34 cellular contexts compared by ENCODE assay signal in the genomic region with DNA sequence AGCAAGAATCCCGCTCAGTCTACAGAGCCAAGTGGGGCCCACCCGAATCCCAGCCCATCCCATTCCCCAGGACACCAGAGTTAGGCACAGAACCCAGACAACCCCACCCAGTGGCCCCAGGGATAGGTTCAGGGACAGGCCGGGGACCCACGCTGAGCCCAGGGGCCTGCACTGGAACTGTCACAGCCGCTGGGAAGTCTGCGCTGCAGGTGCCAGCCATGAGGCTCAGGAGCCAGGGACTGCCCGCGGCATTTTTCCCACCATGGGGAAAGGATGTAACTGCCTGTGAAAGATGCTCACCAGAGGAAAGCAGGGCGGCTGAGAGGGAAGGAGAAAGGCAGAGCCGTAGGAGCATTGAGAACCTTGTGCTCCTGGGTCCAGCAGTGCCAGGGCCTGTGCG.
"Had no signal": no experiment of that assay in that cellular context is flagged by ENCODE, and none has a peak within 500 bp of the region (broad histone marks: within the 10 kb centered on the region; RNA-seq: fewer than 3 reads in every experiment).

No MANE protein-coding gene starts in this region.

- H3K4me3 ChIP-seq: coronary artery, dorsolateral prefrontal cortex, esophagus muscularis mucosa, gastrocnemius medialis had no signal

- H3K9me3 ChIP-seq: esophagus muscularis mucosa, gastrocnemius medialis had no signal

- DNase-seq: activated B cell treated with CpG ODN at 0.5 μM for 24 hours; activated CD4-positive, alpha-beta T cell treated with anti-CD3 and anti-CD28 coated beads for 48 hours; activated CD4-positive, alpha-beta T cell treated with anti-CD3 and anti-CD28 coated beads, Interleukin-2, amount 50 U/mL, for 1 hour; activated CD4-positive, alpha-beta T cell treated with anti-CD3 and anti-CD28 coated beads, Interleukin-2, amount 50 U/mL, for 48 hours; activated CD8-positive, alpha-beta memory T cell treated with anti-CD3 and anti-CD28 coated beads, Interleukin-2, amount 10 ng/mL, durations not matched to agents 7 days and 5 days; activated CD8-positive, alpha-beta memory T cell treated with anti-CD3 and anti-CD28 coated beads, Interleukin-2, amount 50 U/mL, for 4 hours; activated CD8-positive, alpha-beta T cell treated with anti-CD3 and anti-CD28 coated beads for 36 hours; activated gamma-delta T cell treated with Interleukin-2 at 50 U/mL for 16 hours; activated naive CD4-positive, alpha-beta T cell treated with anti-CD3 and anti-CD28 coated beads, Interleukin-2, amount 50 U/mL, for 16 hours; activated naive CD4-positive, alpha-beta T cell treated with Interleukin-2 at 50 U/mL for 16 hours; activated T-cell treated with anti-CD3 and anti-CD28 coated beads, Interleukin-2, amount 50 U/mL, for 1 hour; activated T-cell treated with anti-CD3 and anti-CD28 coated beads, Interleukin-2, amount 50 U/mL, for 48 hours; amniotic stem cell; anterior cingulate cortex; brain microvascular endothelial cell; dorsolateral prefrontal cortex; effector CD4-positive, alpha-beta T cell; effector memory CD8-positive, alpha-beta T cell; erythroblast; foreskin keratinocyte; gastrocnemius medialis; glutamatergic neuron; SW 1271; T-cell; T1000; WERI-Rb-1 had no signal

- H3K36me3 ChIP-seq: gastrocnemius medialis, WERI-Rb-1 had no signal

- H3K27ac Mint-ChIP-seq: activated B cell treated with CpG ODN at 0.5 μM for 24 hours; activated CD8-positive, alpha-beta memory T cell treated with anti-CD3 and anti-CD28 coated beads, Interleukin-2, amount 10 ng/mL, durations not matched to agents 7 days and 5 days; activated CD8-positive, alpha-beta T cell treated with anti-CD3 and anti-CD28 coated beads for 36 hours; activated naive CD8-positive, alpha-beta T cell; activated T-helper 1 cell treated with anti-CD3 and anti-CD28 coated beads, Interleukin-12 subunit alpha, Interleukin-12 subunit beta, Interleukin-2, Interleukin-4 antibody, amounts not matched to agents 30 ng/mL and 10 ng/mL and 1 ng/mL, durations not matched to agents 14 hours and 24 hours and 36 hours; activated T-helper 2 cell treated with anti-CD3 and anti-CD28 coated beads, Interferon-gamma antibody, Interleukin-2, Interleukin-4, amounts not matched to agents 10 μg/mL and 5 μg/mL and 100 μg/mL, durations not matched to agents 14 hours and 24 hours and 36 hours; dendritic cell treated with granulocyte-macrophage colony-stimulating factor and Interleukin-4, amounts not matched to agents 40 ng/mL and 50 ng/mL, for 4 days; effector memory CD8-positive, alpha-beta T cell; T-cell; T-helper 1 cell treated with Interleukin-12 subunit alpha and Interleukin-12 subunit beta and Interleukin-4 antibody, amounts not matched to agents 30 μg/mL and 1 μg/mL, for 36 hours had no signal

- H3K4me3 Mint-ChIP-seq: activated B cell treated with CpG ODN at 0.5 μM for 24 hours; activated CD8-positive, alpha-beta memory T cell treated with anti-CD3 and anti-CD28 coated beads, Interleukin-2, amount 10 ng/mL, durations not matched to agents 7 days and 5 days; activated CD8-positive, alpha-beta T cell treated with anti-CD3 and anti-CD28 coated beads for 36 hours; activated naive CD8-positive, alpha-beta T cell; activated T-helper 1 cell treated with anti-CD3 and anti-CD28 coated beads, Interleukin-12 subunit alpha, Interleukin-12 subunit beta, Interleukin-2, Interleukin-4 antibody, amounts not matched to agents 30 ng/mL and 10 ng/mL and 1 ng/mL, durations not matched to agents 14 hours and 24 hours and 36 hours; central memory CD8-positive, alpha-beta T cell; dendritic cell treated with granulocyte-macrophage colony-stimulating factor and Interleukin-4, amounts not matched to agents 40 ng/mL and 50 ng/mL, for 4 days; effector memory CD8-positive, alpha-beta T cell; T-cell; T-helper 1 cell treated with Interleukin-12 subunit alpha and Interleukin-12 subunit beta and Interleukin-4 antibody, amounts not matched to agents 30 μg/mL and 1 μg/mL, for 36 hours had no signal

- H3K27me3 ChIP-seq: brain microvascular endothelial cell, esophagus muscularis mucosa, foreskin keratinocyte, gastrocnemius medialis had no signal

- H3K27me3 Mint-ChIP-seq: activated B cell treated with CpG ODN at 0.5 μM for 24 hours; activated CD8-positive, alpha-beta memory T cell treated with anti-CD3 and anti-CD28 coated beads, Interleukin-2, amount 10 ng/mL, durations not matched to agents 7 days and 5 days; activated naive CD8-positive, alpha-beta T cell; dendritic cell treated with granulocyte-macrophage colony-stimulating factor and Interleukin-4, amounts not matched to agents 40 ng/mL and 50 ng/mL, for 4 days had no signal

- H3K36me3 Mint-ChIP-seq: activated CD8-positive, alpha-beta memory T cell treated with anti-CD3 and anti-CD28 coated beads, Interleukin-2, amount 10 ng/mL, durations not matched to agents 7 days and 5 days; activated naive CD8-positive, alpha-beta T cell; T-cell had no signal

- H3K9me3 Mint-ChIP-seq: activated B cell treated with CpG ODN at 0.5 μM for 24 hours; activated CD8-positive, alpha-beta T cell treated with anti-CD3 and anti-CD28 coated beads for 36 hours; activated T-helper 1 cell treated with anti-CD3 and anti-CD28 coated beads, Interleukin-12 subunit alpha, Interleukin-12 subunit beta, Interleukin-2, Interleukin-4 antibody, amounts not matched to agents 30 ng/mL and 10 ng/mL and 1 ng/mL, durations not matched to agents 14 hours and 24 hours and 36 hours; activated T-helper 2 cell treated with anti-CD3 and anti-CD28 coated beads, Interferon-gamma antibody, Interleukin-2, Interleukin-4, amounts not matched to agents 10 μg/mL and 5 μg/mL and 100 μg/mL, durations not matched to agents 14 hours and 24 hours and 36 hours; central memory CD8-positive, alpha-beta T cell; dendritic cell treated with granulocyte-macrophage colony-stimulating factor and Interleukin-4, amounts not matched to agents 40 ng/mL and 50 ng/mL, for 4 days; effector memory CD8-positive, alpha-beta T cell had no signal

- H3K4me1 ChIP-seq: esophagus muscularis mucosa, foreskin keratinocyte, gastrocnemius medialis had no signal

- H3K4me1 Mint-ChIP-seq: activated B cell treated with CpG ODN at 0.5 μM for 24 hours; activated CD8-positive, alpha-beta memory T cell treated with anti-CD3 and anti-CD28 coated beads, Interleukin-2, amount 10 ng/mL, durations not matched to agents 7 days and 5 days; central memory CD8-positive, alpha-beta T cell; T-cell had no signal

- H3K27ac ChIP-seq: brain microvascular endothelial cell, coronary artery, dorsolateral prefrontal cortex, esophagus muscularis mucosa, foreskin keratinocyte, gastrocnemius medialis, WERI-Rb-1 had no signal
